Comparison of ENCODE assay signal across 9 cellular contexts in genomic region chr15:69304176-69304533, GRCh38. TPM values are rescaled to one million over a fixed set of nuclear protein-coding genes. Genes with fewer than 3 reads are reported as not detected.
DNase-seq lines count a peak whose midpoint lies in the region; ATAC-seq and TF ChIP-seq lines count a peak whose summit lies in the region.
"Had no signal": no experiment of that assay in that cellular context is flagged by ENCODE, and none has a peak within 500 bp of the region (broad histone marks: within the 10 kb centered on the region; RNA-seq: fewer than 3 reads in every experiment).

No MANE protein-coding gene starts in this region.

- H3K36me3 ChIP-seq in SJCRH30, result no peaks in the 10 kb centered on the region

- peaks cover 7% of the 10 kb centered on the region for H3K4me1 Mint-ChIP-seq in stimulated activated memory B cell treated with anti-CD40 and anti-IgM and Interleukin-4, amounts not matched to agents 10 μg/mL and 1 μg/mL and 100 μg/mL, for 72 hours

- ATAC-seq in stimulated activated memory B cell treated with anti-CD40 and anti-IgM and Interleukin-4, amounts not matched to agents 10 μg/mL and 1 μg/mL and 100 μg/mL, for 72 hours, result peak; percentile 44

- no peak overlapping the region for H3K27ac Mint-ChIP-seq in stimulated activated memory B cell treated with anti-CD40 and anti-IgM and Interleukin-4, amounts not matched to agents 10 μg/mL and 1 μg/mL and 100 μg/mL, for 72 hours
- H3K27ac Mint-ChIP-seq: activated T-helper 1 cell treated with anti-CD3 and anti-CD28 coated beads, Interleukin-12 subunit alpha, Interleukin-12 subunit beta, Interleukin-2, Interleukin-4 antibody, amounts not matched to agents 30 ng/mL and 10 ng/mL and 1 ng/mL, durations not matched to agents 14 hours and 24 hours and 36 hours had no signal

- H3K27me3 Mint-ChIP-seq in stimulated activated memory B cell treated with anti-CD40 and anti-IgM and Interleukin-4, amounts not matched to agents 10 μg/mL and 1 μg/mL and 100 μg/mL, for 72 hours, result peaks cover 82% of the 10 kb centered on the region

- TF ChIP-seq CTCF in RWPE1 (conservative IDR thresholded peaks at IDR 0.05; ENCODE audit: low read depth) (no peak), fibroblast of pulmonary artery (IDR thresholded peaks at IDR 0.05; ENCODE audit: low read length, missing control alignments) (no peak)

- H3K4me3 Mint-ChIP-seq in stimulated activated memory B cell treated with anti-CD40 and anti-IgM and Interleukin-4, amounts not matched to agents 10 μg/mL and 1 μg/mL and 100 μg/mL, for 72 hours, result no peak overlapping the region
- H3K4me3 Mint-ChIP-seq: activated T-helper 1 cell treated with anti-CD3 and anti-CD28 coated beads, Interleukin-12 subunit alpha, Interleukin-12 subunit beta, Interleukin-2, Interleukin-4 antibody, amounts not matched to agents 30 ng/mL and 10 ng/mL and 1 ng/mL, durations not matched to agents 14 hours and 24 hours and 36 hours had no signal

- H3K4me3 ChIP-seq in fibroblast of pulmonary artery (replicated peaks; ENCODE audit: low read depth, low read length) (no peak overlapping the region), SJCRH30 (no peak overlapping the region)

- H3K27me3 ChIP-seq in SJCRH30, result no peaks in the 10 kb centered on the region

- H3K9me3 ChIP-seq in SJCRH30 (replicated peaks), result no peaks in the 10 kb centered on the region

- no peaks in the 10 kb centered on the region for H3K9me3 Mint-ChIP-seq in stimulated activated memory B cell treated with anti-CD40 and anti-IgM and Interleukin-4, amounts not matched to agents 10 μg/mL and 1 μg/mL and 100 μg/mL, for 72 hours
- H3K9me3 Mint-ChIP-seq: activated T-helper 1 cell treated with anti-CD3 and anti-CD28 coated beads, Interleukin-12 subunit alpha, Interleukin-12 subunit beta, Interleukin-2, Interleukin-4 antibody, amounts not matched to agents 30 ng/mL and 10 ng/mL and 1 ng/mL, durations not matched to agents 14 hours and 24 hours and 36 hours had no signal

- peak; percentile 92 for DNase-seq in HCEC 1CT
- DNase-seq in RWPE1 (ENCODE audit: low spot score), result peak; percentile 65
- DNase-seq in fibroblast of pulmonary artery (ENCODE audit: low read depth), result peak; percentile 86
- DNase-seq in NCI-H1930 (lab: John Stamatoyannopoulos, UW), result no peak
- DNase-seq in DMS114 treated with DMSO at 0.1 percent for 48 hours (lab: John Stamatoyannopoulos, UW; ENCODE audit: unreplicated experiment), result no peak
- DNase-seq in SJCRH30, result no peak
- DNase-seq in effector CD4-positive, alpha-beta T cell, result no peak

- peak overlapping the region; percentile 62 for H3K27ac ChIP-seq in RWPE1
- H3K27ac ChIP-seq in SJCRH30, result no peak overlapping the region

- POLR2A ChIA-PET in RWPE1 (lab: Yijun Ruan, JAX; ENCODE audit: low non-redundant PET), result no interaction called here

- CTCF ChIA-PET in RWPE1 (lab: Yijun Ruan, JAX), result interaction anchor here (0.6 to 1.4 kb wide), 2 partner anchors 9 to 90 kb away, joined by 3 to 5 read pairs; no protein-coding TSS in a partner anchor

- peaks cover 8% of the 10 kb centered on the region for H3K4me1 ChIP-seq in SJCRH30

- no peaks in the 10 kb centered on the region for H3K36me3 Mint-ChIP-seq in stimulated activated memory B cell treated with anti-CD40 and anti-IgM and Interleukin-4, amounts not matched to agents 10 μg/mL and 1 μg/mL and 100 μg/mL, for 72 hours

RNA-seq across cellular contexts. Expression of gene PAQR5, which starts 5.4 kb away (rescaled TPM):
- 0.06 and 0.13 TPM in 2 replicates for total RNA-seq in SJCRH30 (2014; rRNA removed; shearing (Covaris generic))
- total RNA-seq: activated T-helper 1 cell treated with anti-CD3 and anti-CD28 coated beads, Interleukin-12 subunit alpha, Interleukin-12 subunit beta, Interleukin-2, Interleukin-4 antibody, amounts not matched to agents 30 ng/mL and 10 ng/mL and 1 ng/mL, durations not matched to agents 14 hours and 24 hours and 36 hours had no signal

Comparison
In these comparisons a context has a peak if more than half of its experiments do, and no peak if none do; other contexts are left out.
1. DNase-seq: peak in HCEC 1CT (single experiment), RWPE1 (single experiment) and fibroblast of pulmonary artery (single experiment); none in NCI-H1930 (0 of 2), DMS114 treated with DMSO at 0.1 percent for 48 hours (single experiment), SJCRH30 (0 of 2) and effector CD4-positive, alpha-beta T cell (single experiment).